8 cellular contexts compared by ENCODE assay signal in genomic region chr1:59020151-59020997, GRCh38.
DNase-seq lines count a peak whose midpoint lies in the region; ATAC-seq lines count a peak whose summit lies in the region.

No MANE protein-coding gene starts in this region.

- intact Hi-C loops in left ventricle myocardium superior (cut with micrococcal nuclease): no loop called here

- peaks cover 30% of the 10 kb centered on the region for H3K4me1 Mint-ChIP-seq in activated naive CD4-positive, alpha-beta T cell treated with anti-CD3 and anti-CD28 coated beads, Interleukin-2, amount 10 ng/mL, durations not matched to agents 7 days and 5 days

- H3K4me3 Mint-ChIP-seq in activated naive CD4-positive, alpha-beta T cell treated with anti-CD3 and anti-CD28 coated beads, Interleukin-2, amount 10 ng/mL, durations not matched to agents 7 days and 5 days: peak overlapping the region; percentile 64

- CTCF ChIA-PET in activated naive CD4-positive, alpha-beta T cell treated with anti-CD3 and anti-CD28 coated beads, Interleukin-2, amount 10 ng/mL, durations not matched to agents 7 days and 5 days (lab: Charles Lee): interaction anchor here (0.7 to 1.2 kb wide), 3 partner anchors 23 to 679 kb away, joined by 3 read pairs; no protein-coding TSS in a partner anchor

- no peaks in the 10 kb centered on the region for H3K27me3 Mint-ChIP-seq in activated naive CD4-positive, alpha-beta T cell treated with anti-CD3 and anti-CD28 coated beads, Interleukin-2, amount 10 ng/mL, durations not matched to agents 7 days and 5 days

- peak overlapping the region; percentile 96 for H3K27ac Mint-ChIP-seq in activated naive CD4-positive, alpha-beta T cell treated with anti-CD3 and anti-CD28 coated beads, Interleukin-2, amount 10 ng/mL, durations not matched to agents 7 days and 5 days

- peak; percentile 91 for ATAC-seq in GM18873 (IDR thresholded peaks at IDR 0.05; ENCODE audit: low FRiP score, unreplicated experiment)
- peak; percentile 79 for ATAC-seq in HG03097 (IDR thresholded peaks at IDR 0.05; ENCODE audit: low FRiP score, unreplicated experiment)
- peak; percentile 66 for ATAC-seq in left ventricle myocardium superior

- H3K9me3 Mint-ChIP-seq in activated naive CD4-positive, alpha-beta T cell treated with anti-CD3 and anti-CD28 coated beads, Interleukin-2, amount 10 ng/mL, durations not matched to agents 7 days and 5 days: peaks cover 9% of the 10 kb centered on the region

- peak; percentile 78 for DNase-seq in A172 (ENCODE audit: low spot score)
- peak; percentile 97 for DNase-seq in RKO (ENCODE audit: low spot score)
- DNase-seq in activated naive CD4-positive, alpha-beta T cell treated with anti-CD3 and anti-CD28 coated beads, Interleukin-2, amount 10 ng/mL, durations not matched to agents 7 days and 5 days: peak; percentile 67
- peak; percentile 44 for DNase-seq in left ventricle myocardium superior
- DNase-seq in stimulated activated CD4-positive, alpha-beta T cell treated with anti-CD3 and anti-CD28 coated beads, Interleukin-1b, Interleukin-23, amount 100 ng/mL, for 48 hours: peak; percentile 42
- no peak for DNase-seq in occipital lobe (lab: John Stamatoyannopoulos, UW)

- peaks cover 10% of the 10 kb centered on the region for H3K36me3 Mint-ChIP-seq in activated naive CD4-positive, alpha-beta T cell treated with anti-CD3 and anti-CD28 coated beads, Interleukin-2, amount 10 ng/mL, durations not matched to agents 7 days and 5 days
